ENCODE assay signal across 9 cellular contexts in the genomic region with DNA sequence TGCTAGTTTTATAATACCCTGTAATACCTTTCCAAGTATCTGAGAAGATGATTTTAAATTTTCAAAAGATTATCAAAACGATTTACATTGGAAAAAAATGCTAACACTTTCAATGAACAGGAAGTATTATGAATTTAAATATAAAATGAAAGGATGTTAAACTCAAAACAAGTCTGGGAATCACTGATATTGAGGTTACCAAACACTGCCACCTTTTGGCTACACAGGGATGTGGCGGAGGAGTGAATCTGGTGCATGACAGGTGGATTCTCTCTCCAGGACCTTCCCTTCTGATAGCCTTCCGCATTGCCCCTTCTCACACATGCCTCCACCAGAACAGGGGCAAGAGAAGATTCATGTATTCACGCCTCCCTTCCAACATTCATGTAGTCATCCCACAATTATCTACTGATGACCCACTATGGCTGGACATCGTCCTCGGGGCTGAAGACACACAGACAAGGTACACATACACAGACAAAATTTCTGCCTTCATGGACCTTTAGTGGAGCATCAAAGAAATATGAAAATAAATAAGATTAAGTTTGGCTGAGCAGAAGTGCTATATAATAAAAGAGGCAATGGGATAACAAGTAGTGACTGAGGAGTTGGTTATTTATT. TPM values are rescaled to one million over a fixed set of nuclear protein-coding genes. Genes with fewer than 3 reads are reported as not detected.
DNase-seq lines count a peak whose midpoint lies in the region; ATAC-seq, FAIRE-seq and TF ChIP-seq lines count a peak whose summit lies in the region.
"Had no signal": no experiment of that assay in that cellular context is flagged by ENCODE, and none has a peak within 500 bp of the region (broad histone marks: within the 10 kb centered on the region; RNA-seq: fewer than 3 reads in every experiment).

No MANE protein-coding gene starts in this region.

- FAIRE-seq in A549 (lab: Jason Lieb, UNC) (no peak), urothelium cell line (lab: Jason Lieb, UNC) (no peak)

- DNase-seq in A549 (ENCODE audit: low read depth in 1 of 2, low spot score in 1 of 2) (peak; percentile 50 to 54), GM06990 (ENCODE audit: extremely low read depth, insufficient read length) (no peak), NCI-H748 (lab: John Stamatoyannopoulos, UW; ENCODE audit: unreplicated experiment) (peak; percentile 37), astrocyte of the spinal cord (ENCODE audit: low read depth, low spot score) (peak; percentile 46), kidney tubule cell (ENCODE audit: low spot score) (peak; percentile 34), urothelium cell line (ENCODE audit: low spot score) (peak; percentile 40), omental fat pad (ENCODE audit: low spot score) (no peak), hypothalamus (lab: John Stamatoyannopoulos, UW) (no peak)

- CTCF ChIA-PET in A549 (lab: Yijun Ruan, JAX) = interaction anchor here (0.7 to 2.1 kb wide), 10 partner anchors 8 to 330 kb away, joined by 3 to 9 read pairs (median 4); no protein-coding TSS in a partner anchor

- no peaks in the 10 kb centered on the region for H3K4me1 ChIP-seq in A549

- TF ChIP-seq RAD21 in A549 (conservative IDR thresholded peaks at IDR 0.05 in 1 of 2, IDR thresholded peaks at IDR 0.05 in 1 of 2) = peak; percentile 61 to 64; a peak in 4 of 5 replicates

- TF ChIP-seq CTCF in A549 (IDR thresholded peaks at IDR 0.05) = peak; percentile 68
- peak; percentile 37 for TF ChIP-seq CTCF in GM06990 (IDR thresholded peaks at IDR 0.05; ENCODE audit: insufficient read depth, low read length, poor library complexity, severe bottlenecking)
- peak; percentile 80 for TF ChIP-seq CTCF in astrocyte of the spinal cord (IDR thresholded peaks at IDR 0.05; ENCODE audit: low read depth, low read length)
- TF ChIP-seq CTCF in omental fat pad (IDR thresholded peaks at IDR 0.05) = no peak

- peaks cover 7% of the 10 kb centered on the region for H3K36me3 ChIP-seq in GM06990 (ENCODE audit: control insufficient read depth, insufficient read depth, low read length)

- TF ChIP-seq EP300 in A549 (IDR thresholded peaks at IDR 0.05) = no peak

- peak; percentile 76 to 84; a peak in 5 of 6 replicates for ATAC-seq in A549
- no peak for ATAC-seq in omental fat pad (ENCODE audit: low FRiP score)

- in situ Hi-C loops in astrocyte of the spinal cord (cut with HindIII; ENCODE audit: low sequenced_read_pairs) = no loop called here

- no peaks in the 10 kb centered on the region for H3K27me3 ChIP-seq in GM06990 (replicated peaks; ENCODE audit: control insufficient read depth, insufficient read depth, low read length)

- POLR2A ChIA-PET in A549 (lab: Yijun Ruan, JAX) = no interaction called here

- TF ChIP-seq POLR2A in A549 (IDR thresholded peaks at IDR 0.05; ENCODE audit: low read length) = no peak

- H3K27ac ChIP-seq in A549 = no peak overlapping the region
- H3K27ac ChIP-seq: epithelial cell of prostate had no signal

- no peak overlapping the region for H3K4me2 ChIP-seq in A549

- no peaks in the 10 kb centered on the region for H3K9me3 ChIP-seq in A549

- H3K4me3 ChIP-seq in A549 = no peak overlapping the region
- H3K4me3 ChIP-seq in GM06990 (replicated peaks; ENCODE audit: low read depth, low read length) = no peak overlapping the region
- H3K4me3 ChIP-seq in astrocyte of the spinal cord (ENCODE audit: low read depth, low read length) = no peak overlapping the region

- WGBS in A549 (ENCODE audit: missing lambda C conversion rate) = 69% methylated on average over 6 of the region's 6 CpGs

TF ChIP-seq in A549, 52 proteins besides CTCF, POLR2A, EP300 and RAD21:
- TF ChIP-seq TP53 (CRISPR knock-in tag; IDR thresholded peaks at IDR 0.05) = no peak
- TF ChIP-seq SMC3 (IDR thresholded peaks at IDR 0.05) = peak; percentile 55

RNA-seq across cellular contexts. Expression of gene ATG16L2, which starts 34.7 kb away (rescaled TPM):
- 6.1 and 6.2 TPM in 2 replicates for polyA plus RNA-seq in A549 (2011; rRNA removed)
- 9.3 and 10.0 TPM in 2 replicates for polyA plus RNA-seq in A549 (2012; cell fraction: cytosol; rRNA removed)
- polyA plus RNA-seq in A549 (2012; cell fraction: nucleus; rRNA removed) = 76.5 and 80.0 TPM in 2 replicates
- polyA plus RNA-seq in A549 (2017; fragmentation: RNase III; extraction: RNeasy Plus Mini Kit Qiagen cat#74134 plus additional on column Dnase treatment) = 6.3 to 7.6 TPM (median 6.4 TPM) in 3 replicates
- polyA minus RNA-seq in A549 (2011; rRNA and poly(A)+ RNA removed) = 6.5 and 6.8 TPM in 2 replicates
- 10 to 100 TPM; 15.5 to 81.0 (median 26.7) TPM for total RNA-seq in omental fat pad

RNA-seq across cellular contexts. Expression of gene STARD10, which starts 55.1 kb away (rescaled TPM):
- polyA plus RNA-seq in A549 (2011; rRNA removed) (21.2 and 25.0 TPM in 2 replicates), A549 (2017; fragmentation: RNase III; extraction: RNeasy Plus Mini Kit Qiagen cat#74134 plus additional on column Dnase treatment) (21.1 to 23.2 TPM (median 23.0 TPM) in 3 replicates)
- 34.1 and 35.8 TPM in 2 replicates for polyA plus RNA-seq in A549 (2012; cell fraction: cytosol; rRNA removed)
- 21.1 and 22.5 TPM in 2 replicates for polyA plus RNA-seq in A549 (2012; cell fraction: nucleus; rRNA removed)
- polyA minus RNA-seq in A549 (2011; rRNA and poly(A)+ RNA removed) = 31.6 and 39.6 TPM in 2 replicates
- 10 to 100 TPM; 10.9 to 20.6 (median 15.4) TPM for total RNA-seq in omental fat pad

Comparison
In these comparisons a context has a peak if more than half of its experiments do, and no peak if none do; other contexts are left out.
1. DNase-seq: peak in A549 (2 of 2), NCI-H748 (single experiment), astrocyte of the spinal cord (single experiment), kidney tubule cell (single experiment) and urothelium cell line (single experiment); none in GM06990 (single experiment), omental fat pad (single experiment) and hypothalamus (0 of 51).
2. CTCF ChIP-seq: peak in A549 (single experiment), GM06990 (single experiment) and astrocyte of the spinal cord (single experiment); none in omental fat pad (0 of 3).